In the genomic region with DNA sequence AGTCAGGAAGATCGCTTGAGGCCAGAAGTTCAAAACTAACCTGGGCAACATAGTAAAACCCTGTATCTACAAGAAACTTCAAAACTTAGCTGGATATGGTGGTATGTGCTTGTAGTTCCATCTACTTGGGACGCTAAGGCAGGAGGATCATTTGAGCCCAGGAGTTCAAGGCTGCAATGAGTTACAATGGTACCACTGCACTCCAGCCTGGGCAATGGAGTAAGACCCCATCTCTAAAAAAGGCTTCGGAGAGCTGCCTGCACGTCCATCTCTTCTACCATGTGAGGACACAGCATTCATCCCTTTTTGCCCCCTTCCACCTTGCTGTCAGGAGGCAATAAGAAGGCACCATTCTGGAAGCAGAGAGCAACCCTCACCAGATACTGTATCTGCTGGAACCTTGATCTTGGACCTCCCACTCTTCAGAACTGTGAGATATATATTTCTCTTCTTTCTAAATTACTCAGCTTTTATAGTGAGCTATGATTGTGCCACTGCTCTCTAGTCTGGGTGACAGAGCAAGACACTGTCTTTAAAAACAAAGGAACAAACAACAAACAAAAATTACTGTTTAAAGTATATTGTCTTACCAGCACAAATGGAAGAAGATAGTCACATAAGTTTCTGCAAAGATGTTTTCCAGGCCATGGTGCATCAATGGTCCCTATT, we compare ENCODE assay signal across 1 cellular context.
TF ChIP-seq lines count a peak whose summit lies in the region.

No MANE protein-coding gene starts in this region.

TF ChIP-seq in WTC11, 78 proteins besides CTCF, POLR2A, EP300 and RAD21 (continued from another document):
- TF ChIP-seq, protein P1, sequence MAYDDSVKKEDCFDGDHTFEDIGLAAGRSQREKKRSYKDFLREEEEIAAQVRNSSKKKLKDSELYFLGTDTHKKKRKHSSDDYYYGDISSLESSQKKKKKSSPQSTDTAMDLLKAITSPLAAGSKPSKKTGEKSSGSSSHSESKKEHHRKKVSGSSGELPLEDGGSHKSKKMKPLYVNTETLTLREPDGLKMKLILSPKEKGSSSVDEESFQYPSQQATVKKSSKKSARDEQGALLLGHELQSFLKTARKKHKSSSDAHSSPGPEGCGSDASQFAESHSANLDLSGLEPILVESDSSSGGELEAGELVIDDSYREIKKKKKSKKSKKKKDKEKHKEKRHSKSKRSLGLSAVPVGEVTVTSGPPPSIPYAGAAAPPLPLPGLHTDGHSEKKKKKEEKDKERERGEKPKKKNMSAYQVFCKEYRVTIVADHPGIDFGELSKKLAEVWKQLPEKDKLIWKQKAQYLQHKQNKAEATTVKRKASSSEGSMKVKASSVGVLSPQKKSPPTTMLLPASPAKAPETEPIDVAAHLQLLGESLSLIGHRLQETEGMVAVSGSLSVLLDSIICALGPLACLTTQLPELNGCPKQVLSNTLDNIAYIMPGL (CRISPR knock-in tag; IDR thresholded peaks at IDR 0.05) = no peak
